Comparison of ENCODE assay signal across 8 cellular contexts in the genomic region with DNA sequence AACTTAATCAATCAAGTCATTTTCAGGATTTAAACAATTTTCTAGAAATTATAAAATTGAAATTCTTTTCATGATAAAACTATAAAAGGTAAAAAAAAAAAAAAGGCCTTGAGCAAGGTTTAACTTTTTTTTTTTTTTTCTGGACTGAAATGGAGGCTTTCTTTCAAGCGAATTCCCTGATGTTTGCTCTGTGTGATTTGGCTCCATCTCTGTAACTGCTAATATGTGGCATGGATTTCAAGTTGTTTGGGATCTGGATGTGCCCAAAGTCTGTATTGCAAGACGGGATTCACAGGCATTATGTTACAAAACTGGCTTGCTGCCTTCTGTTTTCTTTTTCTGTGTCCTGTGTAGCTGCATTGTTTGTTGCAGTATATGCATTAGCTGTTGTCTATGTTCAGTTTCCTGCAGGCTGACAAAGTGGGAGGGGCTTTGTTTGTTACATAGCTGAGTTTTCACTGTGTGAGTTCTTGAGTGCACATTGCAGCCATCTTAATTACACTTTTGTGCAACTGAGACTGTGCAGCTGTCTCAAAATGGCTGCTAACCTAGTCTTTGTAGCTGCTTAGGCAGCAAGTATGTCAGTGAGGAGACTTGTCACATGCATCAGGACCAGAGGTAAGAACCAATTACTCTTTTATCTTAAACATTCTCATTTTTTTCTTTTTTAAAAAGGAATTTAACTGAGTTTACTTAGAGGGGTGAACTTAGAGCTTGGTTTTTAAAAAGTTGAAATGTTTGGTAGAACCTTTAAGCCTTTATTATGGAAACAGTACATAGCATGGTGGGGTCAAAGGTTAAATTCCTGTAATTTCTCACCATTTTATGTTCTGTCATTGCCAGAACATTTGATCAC. TPM values are rescaled to one million over a fixed set of nuclear protein-coding genes. Genes with fewer than 3 reads are reported as not detected.
A peak's percentile ranks its signal among the peaks of the same experiment; 100 is the strongest.
DNase-seq lines count a peak whose midpoint lies in the region; ATAC-seq, FAIRE-seq and TF ChIP-seq lines count a peak whose summit lies in the region.

No MANE protein-coding gene starts in this region.

- TF ChIP-seq POLR2A in ovary (IDR thresholded peaks at IDR 0.05) = no peak

- H3K27ac Mint-ChIP-seq in activated naive CD4-positive, alpha-beta T cell treated with anti-CD3 and anti-CD28 coated beads, Interleukin-2, amount 50 U/mL, for 72 hours = peak overlapping the region; percentile 88 to 95
- H3K27ac Mint-ChIP-seq in glutamatergic neuron (ENCODE audit: unreplicated experiment) = peak overlapping the region; percentile 100

- no peaks in the 10 kb centered on the region for H3K36me3 ChIP-seq in ovary

- peak; percentile 91 for ATAC-seq in GM21576 (IDR thresholded peaks at IDR 0.05; ENCODE audit: unreplicated experiment)
- ATAC-seq in activated naive CD4-positive, alpha-beta T cell treated with anti-CD3 and anti-CD28 coated beads, Interleukin-2, amount 50 U/mL, for 72 hours = peak; percentile 92 to 98

- TF ChIP-seq EP300 in Ishikawa (IDR thresholded peaks at IDR 0.05; ENCODE audit: borderline replicate concordance) = peak; percentile 39; the same call in 1 of the 2 replicates
- no peak for TF ChIP-seq EP300 in ovary (IDR thresholded peaks at IDR 0.05)

- no peaks in the 10 kb centered on the region for H3K9me3 ChIP-seq in ovary

- H3K27me3 ChIP-seq in ovary = no peaks in the 10 kb centered on the region

- intact Hi-C loops in ovary (cut with DNase I) = no loop called here

- TF ChIP-seq RAD21 in Ishikawa (IDR thresholded peaks at IDR 0.05; ENCODE audit: low read depth) = peak; percentile 6; the same call in 1 of the 2 replicates

- H3K4me1 Mint-ChIP-seq in glutamatergic neuron (ENCODE audit: low read depth, unreplicated experiment) = peaks cover 29% of the 10 kb centered on the region

- peak; percentile 89 for DNase-seq in ELF-1 (ENCODE audit: low read depth, low spot score)
- peak; percentile 69 for DNase-seq in RCC 7860 (ENCODE audit: low spot score)
- peak in 1 of 2 donors; percentile 57 for DNase-seq in activated naive CD4-positive, alpha-beta T cell treated with anti-CD3 and anti-CD28 coated beads, Interleukin-2, amount 50 U/mL, for 72 hours (ENCODE audit: low spot score in 2 of 2)
- DNase-seq in glutamatergic neuron = peak; percentile 38
- DNase-seq in ovary = peak in 3 of 5 donors; percentile 39 to 61 (median 40)
- DNase-seq in 8988T = no peak

- peak; percentile 76 for FAIRE-seq in RCC 7860 (lab: Jason Lieb, UNC)

- H3K4me3 ChIP-seq in ovary = peak overlapping the region; percentile 19

- peak overlapping the region in 1 of 2 donors; percentile 57 for H3K27ac ChIP-seq in ovary

- H3K36me3 Mint-ChIP-seq in activated naive CD4-positive, alpha-beta T cell treated with anti-CD3 and anti-CD28 coated beads, Interleukin-2, amount 50 U/mL, for 72 hours = peaks cover 28 to 44% of the 10 kb centered on the region in 2 donors
- peaks cover 12% of the 10 kb centered on the region for H3K36me3 Mint-ChIP-seq in glutamatergic neuron (ENCODE audit: unreplicated experiment)

- H3K4me3 Mint-ChIP-seq in glutamatergic neuron (ENCODE audit: unreplicated experiment) = peak overlapping the region; percentile 93

- no peaks in the 10 kb centered on the region for H3K27me3 Mint-ChIP-seq in glutamatergic neuron (ENCODE audit: unreplicated experiment)

- TF ChIP-seq CTCF in glutamatergic neuron (IDR thresholded peaks at IDR 0.05; ENCODE audit: partially characterized antibody, unreplicated experiment) = no peak
- TF ChIP-seq CTCF in ovary (IDR thresholded peaks at IDR 0.05) = no peak

- peaks cover 4 to 8% of the 10 kb centered on the region in 2 donors for H3K9me3 Mint-ChIP-seq in activated naive CD4-positive, alpha-beta T cell treated with anti-CD3 and anti-CD28 coated beads, Interleukin-2, amount 50 U/mL, for 72 hours
- H3K9me3 Mint-ChIP-seq in glutamatergic neuron (ENCODE audit: unreplicated experiment) = peaks cover 5% of the 10 kb centered on the region

- WGBS in ovary, 3 donors = 2 to 11% (median 7%) methylated on average over 2 of the region's 2 CpGs

- H3K4me1 ChIP-seq in ovary (ENCODE audit: insufficient read depth) = peaks cover 6% of the 10 kb centered on the region

TF ChIP-seq in Ishikawa, 13 proteins besides CTCF, POLR2A, EP300 and RAD21:
- TF ChIP-seq, protein P1, sequence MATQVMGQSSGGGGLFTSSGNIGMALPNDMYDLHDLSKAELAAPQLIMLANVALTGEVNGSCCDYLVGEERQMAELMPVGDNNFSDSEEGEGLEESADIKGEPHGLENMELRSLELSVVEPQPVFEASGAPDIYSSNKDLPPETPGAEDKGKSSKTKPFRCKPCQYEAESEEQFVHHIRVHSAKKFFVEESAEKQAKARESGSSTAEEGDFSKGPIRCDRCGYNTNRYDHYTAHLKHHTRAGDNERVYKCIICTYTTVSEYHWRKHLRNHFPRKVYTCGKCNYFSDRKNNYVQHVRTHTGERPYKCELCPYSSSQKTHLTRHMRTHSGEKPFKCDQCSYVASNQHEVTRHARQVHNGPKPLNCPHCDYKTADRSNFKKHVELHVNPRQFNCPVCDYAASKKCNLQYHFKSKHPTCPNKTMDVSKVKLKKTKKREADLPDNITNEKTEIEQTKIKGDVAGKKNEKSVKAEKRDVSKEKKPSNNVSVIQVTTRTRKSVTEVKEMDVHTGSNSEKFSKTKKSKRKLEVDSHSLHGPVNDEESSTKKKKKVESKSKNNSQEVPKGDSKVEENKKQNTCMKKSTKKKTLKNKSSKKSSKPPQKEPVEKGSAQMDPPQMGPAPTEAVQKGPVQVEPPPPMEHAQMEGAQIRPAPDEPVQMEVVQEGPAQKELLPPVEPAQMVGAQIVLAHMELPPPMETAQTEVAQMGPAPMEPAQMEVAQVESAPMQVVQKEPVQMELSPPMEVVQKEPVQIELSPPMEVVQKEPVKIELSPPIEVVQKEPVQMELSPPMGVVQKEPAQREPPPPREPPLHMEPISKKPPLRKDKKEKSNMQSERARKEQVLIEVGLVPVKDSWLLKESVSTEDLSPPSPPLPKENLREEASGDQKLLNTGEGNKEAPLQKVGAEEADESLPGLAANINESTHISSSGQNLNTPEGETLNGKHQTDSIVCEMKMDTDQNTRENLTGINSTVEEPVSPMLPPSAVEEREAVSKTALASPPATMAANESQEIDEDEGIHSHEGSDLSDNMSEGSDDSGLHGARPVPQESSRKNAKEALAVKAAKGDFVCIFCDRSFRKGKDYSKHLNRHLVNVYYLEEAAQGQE (IDR thresholded peaks at IDR 0.05; ENCODE audit: low read depth) = no peak
- TF ChIP-seq YY1 (IDR thresholded peaks at IDR 0.05; ENCODE audit: low read depth) = peak; percentile 98
- TF ChIP-seq, protein P2, sequence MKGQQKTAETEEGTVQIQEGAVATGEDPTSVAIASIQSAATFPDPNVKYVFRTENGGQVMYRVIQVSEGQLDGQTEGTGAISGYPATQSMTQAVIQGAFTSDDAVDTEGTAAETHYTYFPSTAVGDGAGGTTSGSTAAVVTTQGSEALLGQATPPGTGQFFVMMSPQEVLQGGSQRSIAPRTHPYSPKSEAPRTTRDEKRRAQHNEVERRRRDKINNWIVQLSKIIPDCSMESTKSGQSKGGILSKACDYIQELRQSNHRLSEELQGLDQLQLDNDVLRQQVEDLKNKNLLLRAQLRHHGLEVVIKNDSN (IDR thresholded peaks at IDR 0.05) = no peak
- TF ChIP-seq ZBTB7A (IDR thresholded peaks at IDR 0.05; ENCODE audit: low read depth) = no peak
- peak; percentile 60; the same call in 1 of the 2 replicates for TF ChIP-seq EGR1 (IDR thresholded peaks at IDR 0.05)
- TF ChIP-seq TEAD4 (IDR thresholded peaks at IDR 0.05) = peak; percentile 90
- TF ChIP-seq TCF12 (IDR thresholded peaks at IDR 0.05; ENCODE audit: low read depth) = no peak
- TF ChIP-seq NFIC (IDR thresholded peaks at IDR 0.05) = peak; percentile 49
- TF ChIP-seq CREB1 (IDR thresholded peaks at IDR 0.05; ENCODE audit: low read depth) = no peak
- peak; percentile 62 for TF ChIP-seq FOXM1 (IDR thresholded peaks at IDR 0.05; ENCODE audit: borderline replicate concordance, low read depth)
- TF ChIP-seq MAX (IDR thresholded peaks at IDR 0.05) = peak; percentile 45; the same call in 1 of the 2 replicates
- TF ChIP-seq TAF1 (IDR thresholded peaks at IDR 0.05; ENCODE audit: low read depth) = peak; percentile 45; the same call in 1 of the 2 replicates
- peak; percentile 74 for TF ChIP-seq CEBPB (IDR thresholded peaks at IDR 0.05)

RNA-seq across cellular contexts. Expression of gene ATF7IP, which starts 19.5 kb away (rescaled TPM):
- 10 to 100 TPM; 78.1 to 85.5 TPM for total RNA-seq in activated naive CD4-positive, alpha-beta T cell treated with anti-CD3 and anti-CD28 coated beads, Interleukin-2, amount 50 U/mL, for 72 hours
- total RNA-seq in glutamatergic neuron (ENCODE audit: unreplicated experiment) = 204 TPM
- total RNA-seq in ovary = 10 to 100 TPM; 34.8 to 91.5 (median 78.4) TPM
- polyA plus RNA-seq in ovary = 10 to 100 TPM; 12.4 to 30.7 TPM
